1 cellular context compared by ENCODE assay signal in genomic region chr3:15205934-15206661, GRCh38.
TF ChIP-seq lines count a peak whose summit lies in the region.

CAPN7 (plus strand) TSS chr3:15206246; CDS start chr3:15206496, 250 bp downstream.

TF ChIP-seq in K562, 482 proteins besides CTCF, POLR2A, EP300 and RAD21 (continued from another document and continues in another):
- TF ChIP-seq RBM34 (IDR thresholded peaks at IDR 0.05; ENCODE audit: borderline replicate concordance, insufficient read depth, low read length): 0 out of 2 replicates have a peak, but pooled peaks have one; percentile 18
- TF ChIP-seq, protein P1, sequence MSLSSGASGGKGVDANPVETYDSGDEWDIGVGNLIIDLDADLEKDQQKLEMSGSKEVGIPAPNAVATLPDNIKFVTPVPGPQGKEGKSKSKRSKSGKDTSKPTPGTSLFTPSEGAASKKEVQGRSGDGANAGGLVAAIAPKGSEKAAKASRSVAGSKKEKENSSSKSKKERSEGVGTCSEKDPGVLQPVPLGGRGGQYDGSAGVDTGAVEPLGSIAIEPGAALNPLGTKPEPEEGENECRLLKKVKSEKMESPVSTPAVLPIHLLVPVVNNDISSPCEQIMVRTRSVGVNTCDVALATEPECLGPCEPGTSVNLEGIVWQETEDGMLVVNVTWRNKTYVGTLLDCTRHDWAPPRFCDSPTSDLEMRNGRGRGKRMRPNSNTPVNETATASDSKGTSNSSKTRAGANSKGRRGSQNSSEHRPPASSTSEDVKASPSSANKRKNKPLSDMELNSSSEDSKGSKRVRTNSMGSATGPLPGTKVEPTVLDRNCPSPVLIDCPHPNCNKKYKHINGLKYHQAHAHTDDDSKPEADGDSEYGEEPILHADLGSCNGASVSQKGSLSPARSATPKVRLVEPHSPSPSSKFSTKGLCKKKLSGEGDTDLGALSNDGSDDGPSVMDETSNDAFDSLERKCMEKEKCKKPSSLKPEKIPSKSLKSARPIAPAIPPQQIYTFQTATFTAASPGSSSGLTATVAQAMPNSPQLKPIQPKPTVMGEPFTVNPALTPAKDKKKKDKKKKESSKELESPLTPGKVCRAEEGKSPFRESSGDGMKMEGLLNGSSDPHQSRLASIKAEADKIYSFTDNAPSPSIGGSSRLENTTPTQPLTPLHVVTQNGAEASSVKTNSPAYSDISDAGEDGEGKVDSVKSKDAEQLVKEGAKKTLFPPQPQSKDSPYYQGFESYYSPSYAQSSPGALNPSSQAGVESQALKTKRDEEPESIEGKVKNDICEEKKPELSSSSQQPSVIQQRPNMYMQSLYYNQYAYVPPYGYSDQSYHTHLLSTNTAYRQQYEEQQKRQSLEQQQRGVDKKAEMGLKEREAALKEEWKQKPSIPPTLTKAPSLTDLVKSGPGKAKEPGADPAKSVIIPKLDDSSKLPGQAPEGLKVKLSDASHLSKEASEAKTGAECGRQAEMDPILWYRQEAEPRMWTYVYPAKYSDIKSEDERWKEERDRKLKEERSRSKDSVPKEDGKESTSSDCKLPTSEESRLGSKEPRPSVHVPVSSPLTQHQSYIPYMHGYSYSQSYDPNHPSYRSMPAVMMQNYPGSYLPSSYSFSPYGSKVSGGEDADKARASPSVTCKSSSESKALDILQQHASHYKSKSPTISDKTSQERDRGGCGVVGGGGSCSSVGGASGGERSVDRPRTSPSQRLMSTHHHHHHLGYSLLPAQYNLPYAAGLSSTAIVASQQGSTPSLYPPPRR (CRISPR knock-in tag; IDR thresholded peaks at IDR 0.05; ENCODE audit: borderline replicate concordance): peak; percentile 88; the same call in 1 of the 2 replicates
- TF ChIP-seq RFX5 (IDR thresholded peaks at IDR 0.05; ENCODE audit: low read depth, low read length): no peak
- no peak for TF ChIP-seq SMAD2 (IDR thresholded peaks at IDR 0.05; ENCODE audit: low read depth, low read length)
- TF ChIP-seq THRAP3 (IDR thresholded peaks at IDR 0.05; ENCODE audit: borderline replicate concordance): no peak
- peak; percentile 53 for TF ChIP-seq TBP (optimal IDR thresholded peaks at IDR 0.05; ENCODE audit: low read depth, low read length)
- 0 out of 2 replicates have a peak, but pooled peaks have one; percentile 45 for TF ChIP-seq HDAC6 (IDR thresholded peaks at IDR 0.05; ENCODE audit: low read depth, low read length)
- TF ChIP-seq HBP1 (CRISPR knock-in tag; IDR thresholded peaks at IDR 0.05): peak; percentile 85; the same call in 1 of the 2 replicates
- no peak for TF ChIP-seq BMI1 (IDR thresholded peaks at IDR 0.05; ENCODE audit: low read length)
- TF ChIP-seq CREBBP (IDR thresholded peaks at IDR 0.05; ENCODE audit: low read depth, low read length): no peak
- TF ChIP-seq CCAR2 (IDR thresholded peaks at IDR 0.05; ENCODE audit: low read depth, low read length): no peak
- TF ChIP-seq ARID3A (IDR thresholded peaks at IDR 0.05; ENCODE audit: borderline replicate concordance, low read depth, low read length): no peak
- TF ChIP-seq CLOCK (CRISPR knock-in tag; IDR thresholded peaks at IDR 0.05; ENCODE audit: borderline replicate concordance): peak; percentile 84; the same call in 1 of the 2 replicates
- no peak for TF ChIP-seq GTF2B (IDR thresholded peaks at IDR 0.05; ENCODE audit: extremely low read depth, insufficient read length)
- TF ChIP-seq TFAM (CRISPR knock-in tag; conservative IDR thresholded peaks at IDR 0.05): no peak
- no peak for TF ChIP-seq RBM39 (optimal IDR thresholded peaks at IDR 0.05; ENCODE audit: low read depth, low read length)
- peak; percentile 53 for TF ChIP-seq ELF2 (CRISPR knock-in tag; IDR thresholded peaks at IDR 0.05)
- TF ChIP-seq JUND (IDR thresholded peaks at IDR 0.05; ENCODE audit: borderline replicate concordance, low read depth, low read length): 0 out of 2 replicates have a peak, but pooled peaks have one; percentile 43
- peak; percentile 28; the same call in 1 of the 3 replicates for TF ChIP-seq JUND (tag; IDR thresholded peaks at IDR 0.05; ENCODE audit: borderline replicate concordance, low read depth, low read length)
- no peak for TF ChIP-seq MED1 (CRISPR knock-in tag; IDR thresholded peaks at IDR 0.05; ENCODE audit: borderline replicate concordance)
- TF ChIP-seq DLX4 (CRISPR knock-in tag; IDR thresholded peaks at IDR 0.05): no peak
- TF ChIP-seq STAT5A (IDR thresholded peaks at IDR 0.05; ENCODE audit: borderline replicate concordance, low read length): no peak
- TF ChIP-seq, protein P2, sequence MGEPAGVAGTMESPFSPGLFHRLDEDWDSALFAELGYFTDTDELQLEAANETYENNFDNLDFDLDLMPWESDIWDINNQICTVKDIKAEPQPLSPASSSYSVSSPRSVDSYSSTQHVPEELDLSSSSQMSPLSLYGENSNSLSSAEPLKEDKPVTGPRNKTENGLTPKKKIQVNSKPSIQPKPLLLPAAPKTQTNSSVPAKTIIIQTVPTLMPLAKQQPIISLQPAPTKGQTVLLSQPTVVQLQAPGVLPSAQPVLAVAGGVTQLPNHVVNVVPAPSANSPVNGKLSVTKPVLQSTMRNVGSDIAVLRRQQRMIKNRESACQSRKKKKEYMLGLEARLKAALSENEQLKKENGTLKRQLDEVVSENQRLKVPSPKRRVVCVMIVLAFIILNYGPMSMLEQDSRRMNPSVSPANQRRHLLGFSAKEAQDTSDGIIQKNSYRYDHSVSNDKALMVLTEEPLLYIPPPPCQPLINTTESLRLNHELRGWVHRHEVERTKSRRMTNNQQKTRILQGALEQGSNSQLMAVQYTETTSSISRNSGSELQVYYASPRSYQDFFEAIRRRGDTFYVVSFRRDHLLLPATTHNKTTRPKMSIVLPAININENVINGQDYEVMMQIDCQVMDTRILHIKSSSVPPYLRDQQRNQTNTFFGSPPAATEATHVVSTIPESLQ (CRISPR knock-in tag; IDR thresholded peaks at IDR 0.05): no peak
- TF ChIP-seq, protein P3, sequence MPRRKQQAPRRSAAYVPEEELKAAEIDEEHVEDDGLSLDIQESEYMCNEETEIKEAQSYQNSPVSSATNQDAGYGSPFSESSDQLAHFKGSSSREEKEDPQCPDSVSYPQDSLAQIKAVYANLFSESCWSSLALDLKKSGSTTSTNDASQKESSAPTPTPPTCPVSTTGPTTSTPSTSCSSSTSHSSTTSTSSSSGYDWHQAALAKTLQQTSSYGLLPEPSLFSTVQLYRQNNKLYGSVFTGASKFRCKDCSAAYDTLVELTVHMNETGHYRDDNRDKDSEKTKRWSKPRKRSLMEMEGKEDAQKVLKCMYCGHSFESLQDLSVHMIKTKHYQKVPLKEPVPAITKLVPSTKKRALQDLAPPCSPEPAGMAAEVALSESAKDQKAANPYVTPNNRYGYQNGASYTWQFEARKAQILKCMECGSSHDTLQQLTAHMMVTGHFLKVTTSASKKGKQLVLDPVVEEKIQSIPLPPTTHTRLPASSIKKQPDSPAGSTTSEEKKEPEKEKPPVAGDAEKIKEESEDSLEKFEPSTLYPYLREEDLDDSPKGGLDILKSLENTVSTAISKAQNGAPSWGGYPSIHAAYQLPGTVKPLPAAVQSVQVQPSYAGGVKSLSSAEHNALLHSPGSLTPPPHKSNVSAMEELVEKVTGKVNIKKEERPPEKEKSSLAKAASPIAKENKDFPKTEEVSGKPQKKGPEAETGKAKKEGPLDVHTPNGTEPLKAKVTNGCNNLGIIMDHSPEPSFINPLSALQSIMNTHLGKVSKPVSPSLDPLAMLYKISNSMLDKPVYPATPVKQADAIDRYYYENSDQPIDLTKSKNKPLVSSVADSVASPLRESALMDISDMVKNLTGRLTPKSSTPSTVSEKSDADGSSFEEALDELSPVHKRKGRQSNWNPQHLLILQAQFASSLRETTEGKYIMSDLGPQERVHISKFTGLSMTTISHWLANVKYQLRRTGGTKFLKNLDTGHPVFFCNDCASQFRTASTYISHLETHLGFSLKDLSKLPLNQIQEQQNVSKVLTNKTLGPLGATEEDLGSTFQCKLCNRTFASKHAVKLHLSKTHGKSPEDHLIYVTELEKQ (CRISPR knock-in tag; IDR thresholded peaks at IDR 0.05): 0 out of 2 replicates have a peak, but pooled peaks have one; percentile 45
- TF ChIP-seq ZNF24 (IDR thresholded peaks at IDR 0.05): no peak
- TF ChIP-seq, protein P4, sequence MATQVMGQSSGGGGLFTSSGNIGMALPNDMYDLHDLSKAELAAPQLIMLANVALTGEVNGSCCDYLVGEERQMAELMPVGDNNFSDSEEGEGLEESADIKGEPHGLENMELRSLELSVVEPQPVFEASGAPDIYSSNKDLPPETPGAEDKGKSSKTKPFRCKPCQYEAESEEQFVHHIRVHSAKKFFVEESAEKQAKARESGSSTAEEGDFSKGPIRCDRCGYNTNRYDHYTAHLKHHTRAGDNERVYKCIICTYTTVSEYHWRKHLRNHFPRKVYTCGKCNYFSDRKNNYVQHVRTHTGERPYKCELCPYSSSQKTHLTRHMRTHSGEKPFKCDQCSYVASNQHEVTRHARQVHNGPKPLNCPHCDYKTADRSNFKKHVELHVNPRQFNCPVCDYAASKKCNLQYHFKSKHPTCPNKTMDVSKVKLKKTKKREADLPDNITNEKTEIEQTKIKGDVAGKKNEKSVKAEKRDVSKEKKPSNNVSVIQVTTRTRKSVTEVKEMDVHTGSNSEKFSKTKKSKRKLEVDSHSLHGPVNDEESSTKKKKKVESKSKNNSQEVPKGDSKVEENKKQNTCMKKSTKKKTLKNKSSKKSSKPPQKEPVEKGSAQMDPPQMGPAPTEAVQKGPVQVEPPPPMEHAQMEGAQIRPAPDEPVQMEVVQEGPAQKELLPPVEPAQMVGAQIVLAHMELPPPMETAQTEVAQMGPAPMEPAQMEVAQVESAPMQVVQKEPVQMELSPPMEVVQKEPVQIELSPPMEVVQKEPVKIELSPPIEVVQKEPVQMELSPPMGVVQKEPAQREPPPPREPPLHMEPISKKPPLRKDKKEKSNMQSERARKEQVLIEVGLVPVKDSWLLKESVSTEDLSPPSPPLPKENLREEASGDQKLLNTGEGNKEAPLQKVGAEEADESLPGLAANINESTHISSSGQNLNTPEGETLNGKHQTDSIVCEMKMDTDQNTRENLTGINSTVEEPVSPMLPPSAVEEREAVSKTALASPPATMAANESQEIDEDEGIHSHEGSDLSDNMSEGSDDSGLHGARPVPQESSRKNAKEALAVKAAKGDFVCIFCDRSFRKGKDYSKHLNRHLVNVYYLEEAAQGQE (CRISPR knock-in tag; IDR thresholded peaks at IDR 0.05; ENCODE audit: low read depth): 0 out of 2 replicates have a peak, but pooled peaks have one; percentile 37
